ENCODE assay signal across 8 cellular contexts in the genomic region with DNA sequence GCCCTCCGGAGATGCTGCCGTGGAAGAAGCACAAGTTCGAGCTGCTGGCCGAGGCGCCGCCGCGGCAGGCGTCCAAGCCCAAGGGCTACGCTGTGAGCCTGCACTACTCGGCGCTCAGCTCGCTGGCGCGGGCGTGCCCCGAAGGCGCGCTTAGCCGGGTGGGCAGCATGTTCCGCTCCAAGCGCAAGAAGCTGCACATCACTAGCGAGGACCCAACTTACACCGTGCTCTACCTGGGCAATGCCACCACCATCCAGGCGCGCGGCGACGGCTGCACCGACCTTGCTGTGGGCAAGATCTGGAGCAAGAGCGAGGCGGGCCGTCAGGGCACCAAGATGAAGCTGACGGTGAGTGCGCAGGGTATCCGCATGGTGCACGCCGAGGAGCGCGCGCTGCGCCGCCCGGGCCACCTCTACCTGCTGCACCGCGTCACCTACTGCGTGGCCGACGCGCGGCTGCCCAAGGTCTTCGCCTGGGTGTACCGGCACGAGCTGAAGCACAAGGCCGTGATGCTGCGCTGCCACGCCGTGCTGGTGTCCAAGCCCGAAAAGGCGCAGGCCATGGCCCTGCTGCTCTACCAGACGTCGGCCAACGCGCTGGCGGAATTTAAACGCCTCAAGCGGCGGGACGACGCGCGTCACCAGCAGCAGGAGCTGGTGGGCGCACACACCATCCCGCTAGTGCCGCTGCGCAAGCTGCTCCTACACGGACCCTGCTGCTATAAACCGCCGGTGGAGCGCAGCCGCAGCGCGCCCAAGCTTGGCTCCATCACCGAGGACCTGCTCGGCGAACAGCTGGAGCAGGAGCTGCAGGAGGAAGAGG. TPM values are rescaled to one million over a fixed set of nuclear protein-coding genes. Genes with fewer than 3 reads are reported as not detected.
DNase-seq lines count a peak whose midpoint lies in the region; ATAC-seq, FAIRE-seq and TF ChIP-seq lines count a peak whose summit lies in the region.

No MANE protein-coding gene starts in this region.

- H3K4me3 ChIP-seq in HFF-Myc (replicated peaks; ENCODE audit: low read depth, low read length), result peak overlapping the region; percentile 78
- peak overlapping the region; percentile 89 to 94 (median 90) for H3K4me3 ChIP-seq in endothelial cell of umbilical vein (replicated peaks in 1 of 3; ENCODE audit: insufficient read depth in 1 of 3, low read depth in 1 of 3, low read length in 3 of 3)
- H3K4me3 ChIP-seq in thyroid gland (replicated peaks in 1 of 3), result peak overlapping the region; percentile 27 to 51 (median 44)

- peaks cover 41% of the 10 kb centered on the region for H3K79me2 ChIP-seq in endothelial cell of umbilical vein (ENCODE audit: control insufficient read depth, insufficient read depth, low read length)

- ATAC-seq in CD4-positive, alpha-beta T cell (ENCODE audit: poor library complexity), result no peak

- H2AFZ ChIP-seq in endothelial cell of umbilical vein (ENCODE audit: low read depth, low read length), result no peak overlapping the region

- H3K4me2 ChIP-seq in endothelial cell of umbilical vein (ENCODE audit: insufficient read depth, low read length), result peak overlapping the region; percentile 0

- intact Hi-C loops in CD4-positive, alpha-beta T cell (cut with DNase I, micrococcal nuclease), result no loop called here
- intact Hi-C loops in activated CD4-positive, alpha-beta T cell treated with anti-CD3 and anti-CD28 coated beads, Interleukin-2, amount 10 ng/mL, durations not matched to agents 24 days and 14 days (cut with micrococcal nuclease), result loop anchor here (5.0 to 10.0 kb wide), 3 partner anchors 218 to 755 kb away; a partner anchor contains a TSS
- intact Hi-C loops in endothelial cell of umbilical vein (cut with micrococcal nuclease) (loop anchor here (10.0 kb wide), 1 partner anchor 318 kb away; no protein-coding TSS in a partner anchor), thyroid gland (cut with DNase I) (loop anchor here (10.0 kb wide), 1 partner anchor 298 kb away; no protein-coding TSS in a partner anchor)

- H3K9me3 Mint-ChIP-seq in CD4-positive, alpha-beta T cell, result no peaks in the 10 kb centered on the region
- H3K9me3 Mint-ChIP-seq in activated CD4-positive, alpha-beta T cell treated with anti-CD3 and anti-CD28 coated beads, Interleukin-2, amount 10 ng/mL, durations not matched to agents 24 days and 14 days, result no peaks in the 10 kb centered on the region

- peaks cover 33% of the 10 kb centered on the region for H3K4me1 ChIP-seq in endothelial cell of umbilical vein (ENCODE audit: control insufficient read depth, extremely low read depth, insufficient read depth, low read length)
- peaks cover 32 to 41% of the 10 kb centered on the region in 2 donors for H3K4me1 ChIP-seq in thyroid gland

- peaks cover 20 to 25% of the 10 kb centered on the region in 2 experiments for H3K36me3 ChIP-seq in endothelial cell of umbilical vein (ENCODE audit: control insufficient read depth in 2 of 2, extremely low read depth in 1 of 2, insufficient read depth in 2 of 2, low read length in 2 of 2)
- H3K36me3 ChIP-seq in thyroid gland, result no peaks in the 10 kb centered on the region

- TF ChIP-seq CTCF in CD4-positive, alpha-beta T cell (IDR thresholded peaks at IDR 0.05), result no peak
- TF ChIP-seq CTCF in HFF-Myc (IDR thresholded peaks at IDR 0.05; ENCODE audit: low read depth, low read length, missing control alignments) (no peak), endothelial cell of umbilical vein (IDR thresholded peaks at IDR 0.05; ENCODE audit: extremely low read depth in 1 of 2, insufficient read depth in 1 of 2, low read depth in 1 of 2, low read length in 2 of 2) (no peak), thyroid gland (IDR thresholded peaks at IDR 0.05) (no peak)

- peak overlapping the region; percentile 90 for H3K9ac ChIP-seq in endothelial cell of umbilical vein (replicated peaks; ENCODE audit: extremely low read depth, insufficient read depth, low read length)

- H4K20me1 ChIP-seq in endothelial cell of umbilical vein (replicated peaks; ENCODE audit: control insufficient read depth, extremely low read depth, insufficient read depth, low read length), result peaks cover 3% of the 10 kb centered on the region

- TF ChIP-seq POLR2A in endothelial cell of umbilical vein (IDR thresholded peaks at IDR 0.05; ENCODE audit: low read depth, low read length) (no peak), thyroid gland (IDR thresholded peaks at IDR 0.05) (no peak)

- FAIRE-seq in endothelial cell of umbilical vein (lab: Jason Lieb, UNC), result no peak

- no peaks in the 10 kb centered on the region for H3K9me3 ChIP-seq in CD4-positive, alpha-beta T cell (ENCODE audit: control insufficient read depth, low read length)
- H3K9me3 ChIP-seq in endothelial cell of umbilical vein (replicated peaks; ENCODE audit: control insufficient read depth, insufficient read depth, low read length) (no peaks in the 10 kb centered on the region), thyroid gland (no peaks in the 10 kb centered on the region)

- WGBS in thyroid gland, 2 donors, result 0% methylated on average over 12 of the region's 86 CpGs; no CpG with 5 or more reads in 1 of the 2 donors

- H3K36me3 Mint-ChIP-seq in CD4-positive, alpha-beta T cell (ENCODE audit: low read depth), result no peaks in the 10 kb centered on the region
- H3K36me3 Mint-ChIP-seq in activated CD4-positive, alpha-beta T cell treated with anti-CD3 and anti-CD28 coated beads, Interleukin-2, amount 10 ng/mL, durations not matched to agents 24 days and 14 days (ENCODE audit: low read depth), result peaks cover 2% of the 10 kb centered on the region

- H3K4me3 Mint-ChIP-seq in CD4-positive, alpha-beta T cell, result peak overlapping the region; percentile 90
- H3K4me3 Mint-ChIP-seq in activated CD4-positive, alpha-beta T cell treated with anti-CD3 and anti-CD28 coated beads, Interleukin-2, amount 10 ng/mL, durations not matched to agents 24 days and 14 days, result peak overlapping the region; percentile 83

- H3K27me3 ChIP-seq in CD4-positive, alpha-beta T cell (ENCODE audit: control insufficient read depth, insufficient read depth, low read length), result no peaks in the 10 kb centered on the region
- H3K27me3 ChIP-seq in endothelial cell of umbilical vein (ENCODE audit: control insufficient read depth in 2 of 2, insufficient read depth in 2 of 2, low read length in 2 of 2) (no peaks in the 10 kb centered on the region), thyroid gland (no peaks in the 10 kb centered on the region)

- H3K27ac ChIP-seq in CD4-positive, alpha-beta T cell (ENCODE audit: low read depth, low read length), result no peak overlapping the region
- H3K27ac ChIP-seq in endothelial cell of umbilical vein (ENCODE audit: insufficient read depth, low read depth, low read length), result peak overlapping the region; percentile 76
- H3K27ac ChIP-seq in thyroid gland, result peak overlapping the region in 2 of 3 donors; percentile 64 to 76

- no peak overlapping the region for H3K27ac Mint-ChIP-seq in CD4-positive, alpha-beta T cell
- H3K27ac Mint-ChIP-seq in activated CD4-positive, alpha-beta T cell treated with anti-CD3 and anti-CD28 coated beads, Interleukin-2, amount 10 ng/mL, durations not matched to agents 24 days and 14 days, result peak overlapping the region; percentile 70

- no TSS peak for BruUV-seq in endothelial cell of umbilical vein (replicated peaks; lab: Mats Ljungman, UMichigan)

- CTCF ChIA-PET in CD4-positive, alpha-beta T cell (lab: Charles Lee), result interaction anchor here (0.8 to 4.1 kb wide), 9 partner anchors 12 to 584 kb away, joined by 3 to 32 read pairs (median 5); a partner anchor contains a TSS
- CTCF ChIA-PET in endothelial cell of umbilical vein (lab: Charles Lee), result interaction anchor here (1.0 to 3.7 kb wide), 13 partner anchors 15 to 583 kb away, joined by 3 to 20 read pairs (median 5); a partner anchor contains a TSS

- peaks cover 28% of the 10 kb centered on the region for H3K27me3 Mint-ChIP-seq in CD4-positive, alpha-beta T cell
- peaks cover 56% of the 10 kb centered on the region for H3K27me3 Mint-ChIP-seq in activated CD4-positive, alpha-beta T cell treated with anti-CD3 and anti-CD28 coated beads, Interleukin-2, amount 10 ng/mL, durations not matched to agents 24 days and 14 days

- dilution Hi-C loops in endothelial cell of umbilical vein (cut with MboI; ENCODE audit: extremely low pct_ligation_motif_present, low sequenced_read_pairs), result loop anchor here (10.0 to 25.0 kb wide), 2 partner anchors 425 to 558 kb away; no protein-coding TSS in a partner anchor

- peak in 4 of 10 experiments; percentile 8 to 43 (median 17) for DNase-seq in CD4-positive, alpha-beta T cell
- DNase-seq in HFF-Myc (ENCODE audit: extremely low read depth, low read depth) (no peak), endothelial cell of umbilical vein (ENCODE audit: low read depth, low spot score) (peak; percentile 44), midbrain (lab: John Stamatoyannopoulos, UW) (peak; percentile 4), thyroid gland (peak; percentile 53 to 55), Kasumi-1 (lab: John Stamatoyannopoulos, UW) (no peak), NCI-H2107 treated with DMSO at 0.1 percent for 48 hours (lab: John Stamatoyannopoulos, UW; ENCODE audit: unreplicated experiment) (no peak)
- DNase-seq in activated CD4-positive, alpha-beta T cell treated with anti-CD3 and anti-CD28 coated beads, Interleukin-2, amount 10 ng/mL, durations not matched to agents 24 days and 14 days, result peak; percentile 75

- POLR2A ChIA-PET in CD4-positive, alpha-beta T cell (lab: Charles Lee), result interaction anchor here (0.7 to 3.7 kb wide), 7 partner anchors 15 to 855 kb away, joined by 3 to 71 read pairs (median 5); a partner anchor contains a TSS
- POLR2A ChIA-PET in endothelial cell of umbilical vein (lab: Charles Lee), result interaction anchor here (0.6 to 4.7 kb wide), 21 partner anchors 15 to 583 kb away, joined by 3 to 35 read pairs (median 4); a partner anchor contains a TSS

- peaks cover 50% of the 10 kb centered on the region for H3K4me1 Mint-ChIP-seq in CD4-positive, alpha-beta T cell (ENCODE audit: low read depth)
- peaks cover 51% of the 10 kb centered on the region for H3K4me1 Mint-ChIP-seq in activated CD4-positive, alpha-beta T cell treated with anti-CD3 and anti-CD28 coated beads, Interleukin-2, amount 10 ng/mL, durations not matched to agents 24 days and 14 days

- no peaks in the 10 kb centered on the region for H3K9me1 ChIP-seq in endothelial cell of umbilical vein (replicated peaks; ENCODE audit: control insufficient read depth, extremely low read depth, insufficient read depth, low read length)

RNA-seq across cellular contexts. Expression of a gene that starts 1.3 kb away (rescaled TPM):
- total RNA-seq in CD4-positive, alpha-beta T cell, result 1 to 10 TPM; 2.4 to 2.6 TPM
- 7.0 TPM in 2 replicates for total RNA-seq in activated CD4-positive, alpha-beta T cell treated with anti-CD3 and anti-CD28 coated beads, Interleukin-2, amount 10 ng/mL, durations not matched to agents 24 days and 14 days
- 246 and 307 TPM in 2 replicates for total RNA-seq in endothelial cell of umbilical vein
- polyA plus RNA-seq in endothelial cell of umbilical vein, result 244 and 316 TPM in 2 replicates
- 143 and 265 TPM in 2 replicates for polyA plus RNA-seq in endothelial cell of umbilical vein (2011; cell fraction: cytosol; rRNA removed)
- polyA plus RNA-seq in endothelial cell of umbilical vein (2011; cell fraction: nucleus; rRNA removed), result 173 and 198 TPM in 2 replicates
- 105 and 115 TPM in 2 replicates for polyA plus RNA-seq in endothelial cell of umbilical vein (2012)
- 94.3 and 128 TPM in 2 replicates for polyA minus RNA-seq in endothelial cell of umbilical vein
- polyA minus RNA-seq in endothelial cell of umbilical vein (2011; cell fraction: cytosol; rRNA and poly(A)+ RNA removed), result 3.8 TPM
- 53.5 and 134 TPM in 2 replicates for polyA minus RNA-seq in endothelial cell of umbilical vein (2011; cell fraction: nucleus; rRNA and poly(A)+ RNA removed)
- 10 to 100 TPM; 16.8 to 33.9 (median 22.4) TPM for total RNA-seq in thyroid gland

RNA-seq across cellular contexts. Expression of a gene that starts 15.0 kb away (rescaled TPM):
- 10 to 100 TPM; 37.9 to 44.6 TPM for total RNA-seq in CD4-positive, alpha-beta T cell
- total RNA-seq in activated CD4-positive, alpha-beta T cell treated with anti-CD3 and anti-CD28 coated beads, Interleukin-2, amount 10 ng/mL, durations not matched to agents 24 days and 14 days, result 59.0 and 60.2 TPM in 2 replicates
- total RNA-seq in endothelial cell of umbilical vein (48.3 and 52.7 TPM in 2 replicates), thyroid gland (10 to 100 TPM; 34.8 to 60.3 (median 49.7) TPM)
- polyA plus RNA-seq in endothelial cell of umbilical vein, result 47.1 and 50.0 TPM in 2 replicates
- 35.2 and 39.4 TPM in 2 replicates for polyA plus RNA-seq in endothelial cell of umbilical vein (2011; cell fraction: cytosol; rRNA removed)
- polyA plus RNA-seq in endothelial cell of umbilical vein (2011; cell fraction: nucleus; rRNA removed), result 263 and 312 TPM in 2 replicates
- polyA plus RNA-seq in endothelial cell of umbilical vein (2012), result 29.2 and 52.6 TPM in 2 replicates
- polyA minus RNA-seq in endothelial cell of umbilical vein, result 86.6 and 130 TPM in 2 replicates
- 33.1 TPM for polyA minus RNA-seq in endothelial cell of umbilical vein (2011; cell fraction: cytosol; rRNA and poly(A)+ RNA removed)
- polyA minus RNA-seq in endothelial cell of umbilical vein (2011; cell fraction: nucleus; rRNA and poly(A)+ RNA removed), result 95.1 and 134 TPM in 2 replicates

RNA-seq across cellular contexts. Expression of a gene that starts 53.8 kb away (rescaled TPM):
- 1 to 10 TPM in 1 of 2 experiments, under 1 TPM in 1; 0.98 to 1.1 TPM for total RNA-seq in CD4-positive, alpha-beta T cell
- 2.4 and 2.8 TPM in 2 replicates for total RNA-seq in activated CD4-positive, alpha-beta T cell treated with anti-CD3 and anti-CD28 coated beads, Interleukin-2, amount 10 ng/mL, durations not matched to agents 24 days and 14 days
- total RNA-seq in endothelial cell of umbilical vein (115 and 125 TPM in 2 replicates), thyroid gland (10 to 100 TPM in 2 of 4 donors, 1 to 10 TPM in 2; 6.3 to 11.0 (median 9.7) TPM)
- 88.8 and 93.8 TPM in 2 replicates for polyA plus RNA-seq in endothelial cell of umbilical vein
- 73.3 and 74.2 TPM in 2 replicates for polyA plus RNA-seq in endothelial cell of umbilical vein (2011; cell fraction: cytosol; rRNA removed)
- 348 and 401 TPM in 2 replicates for polyA plus RNA-seq in endothelial cell of umbilical vein (2011; cell fraction: nucleus; rRNA removed)
- 34.9 and 42.8 TPM in 2 replicates for polyA plus RNA-seq in endothelial cell of umbilical vein (2012)
- polyA minus RNA-seq in endothelial cell of umbilical vein, result 87.1 and 91.8 TPM in 2 replicates
- 7.1 TPM for polyA minus RNA-seq in endothelial cell of umbilical vein (2011; cell fraction: cytosol; rRNA and poly(A)+ RNA removed)
- polyA minus RNA-seq in endothelial cell of umbilical vein (2011; cell fraction: nucleus; rRNA and poly(A)+ RNA removed), result 95.3 and 107 TPM in 2 replicates

Comparison
In these comparisons a context has a peak if more than half of its experiments do, and no peak if none do; other contexts are left out.
1. DNase-seq: peak in activated CD4-positive, alpha-beta T cell treated with anti-CD3 and anti-CD28 coated beads, Interleukin-2, amount 10 ng/mL, durations not matched to agents 24 days and 14 days (single experiment), endothelial cell of umbilical vein (single experiment), midbrain (single experiment) and thyroid gland (2 of 2); none in HFF-Myc (single experiment), Kasumi-1 (0 of 2) and NCI-H2107 treated with DMSO at 0.1 percent for 48 hours (single experiment).
2. intact Hi-C loops: an anchor here in activated CD4-positive, alpha-beta T cell treated with anti-CD3 and anti-CD28 coated beads, Interleukin-2, amount 10 ng/mL, durations not matched to agents 24 days and 14 days (5.0 to 10.0 kb wide), endothelial cell of umbilical vein (10.0 kb wide) and thyroid gland (10.0 kb wide); none called in CD4-positive, alpha-beta T cell.
3. Peak in every context shown above with its lines, with median percentiles within 50 percentile points of each other: H3K4me3 ChIP-seq.